Comparison of ENCODE assay signal across 8 cellular contexts in genomic region chr7:25117226-25118047, GRCh38. TPM values are rescaled to one million over a fixed set of nuclear protein-coding genes. Genes with fewer than 3 reads are reported as not detected.
DNase-seq lines count a peak whose midpoint lies in the region; ATAC-seq and TF ChIP-seq lines count a peak whose summit lies in the region.

No MANE protein-coding gene starts in this region.

- no peaks in the 10 kb centered on the region for H3K9me3 Mint-ChIP-seq in activated naive CD4-positive, alpha-beta T cell treated with anti-CD3 and anti-CD28 coated beads, Interleukin-2, amount 10 ng/mL, durations not matched to agents 7 days and 5 days
- no peaks in the 10 kb centered on the region for H3K9me3 Mint-ChIP-seq in activated B cell treated with CpG ODN at 0.5 μM for 24 hours
- no peaks in the 10 kb centered on the region for H3K9me3 Mint-ChIP-seq in stimulated activated naive CD8-positive, alpha-beta T cell treated with anti-CD3 and anti-CD28 coated beads, Interleukin-15, amount 100 ng/mL, for 72 hours

- peak; percentile 83 for ATAC-seq in HG02870 (IDR thresholded peaks at IDR 0.05; ENCODE audit: unreplicated experiment)
- ATAC-seq in activated B cell treated with CpG ODN at 0.5 μM for 24 hours (ENCODE audit: low read depth), result peak; percentile 91
- ATAC-seq in stimulated activated naive CD8-positive, alpha-beta T cell treated with anti-CD3 and anti-CD28 coated beads, Interleukin-15, amount 100 ng/mL, for 72 hours, result peak; percentile 80

- no peak overlapping the region for H3K4me3 ChIP-seq in suprapubic skin

- H3K36me3 Mint-ChIP-seq in activated naive CD4-positive, alpha-beta T cell treated with anti-CD3 and anti-CD28 coated beads, Interleukin-2, amount 10 ng/mL, durations not matched to agents 7 days and 5 days, result peaks cover 26% of the 10 kb centered on the region
- H3K36me3 Mint-ChIP-seq in activated B cell treated with CpG ODN at 0.5 μM for 24 hours (ENCODE audit: low read depth), result peaks cover 33% of the 10 kb centered on the region

- POLR2A ChIA-PET in activated B cell treated with CpG ODN at 0.5 μM for 24 hours (lab: Charles Lee), result interaction anchor here (0.6 to 2.0 kb wide), 7 partner anchors 8 to 1647 kb away, joined by 3 to 17 read pairs (median 4); partner anchors contain the start of genes CYCS and IGF2BP3

- no peaks in the 10 kb centered on the region for H3K27me3 Mint-ChIP-seq in activated naive CD4-positive, alpha-beta T cell treated with anti-CD3 and anti-CD28 coated beads, Interleukin-2, amount 10 ng/mL, durations not matched to agents 7 days and 5 days
- H3K27me3 Mint-ChIP-seq in activated B cell treated with CpG ODN at 0.5 μM for 24 hours, result no peaks in the 10 kb centered on the region
- H3K27me3 Mint-ChIP-seq in stimulated activated naive CD8-positive, alpha-beta T cell treated with anti-CD3 and anti-CD28 coated beads, Interleukin-15, amount 100 ng/mL, for 72 hours, result no peaks in the 10 kb centered on the region

- no peak for DNase-seq in activated naive CD4-positive, alpha-beta T cell treated with anti-CD3 and anti-CD28 coated beads, Interleukin-2, amount 10 ng/mL, durations not matched to agents 7 days and 5 days
- no peak for DNase-seq in activated naive CD4-positive, alpha-beta T cell treated with anti-CD3 and anti-CD28 coated beads, Interleukin-2, amount 50 U/mL, for 16 hours
- no peak for DNase-seq in activated B cell treated with CpG ODN at 0.5 μM for 24 hours
- DNase-seq in stimulated activated naive CD8-positive, alpha-beta T cell treated with anti-CD3 and anti-CD28 coated beads, Interleukin-15, amount 100 ng/mL, for 72 hours, result no peak
- no peak for DNase-seq in suprapubic skin (ENCODE audit: low spot score in 2 of 2)
- no peak for DNase-seq in NCI-H446 treated with DMSO at 0.1 percent for 48 hours (lab: John Stamatoyannopoulos, UW)
- no peak for DNase-seq in stimulated activated CD4-positive, alpha-beta T cell treated with anti-CD3 and anti-CD28 coated beads, Interleukin-1b, Interleukin-23, amount 100 ng/mL, for 48 hours

- H3K27ac ChIP-seq in suprapubic skin, result no peak overlapping the region

- no peak for TF ChIP-seq POLR2A in suprapubic skin (IDR thresholded peaks at IDR 0.05)

- peaks cover 5% of the 10 kb centered on the region for H3K4me1 Mint-ChIP-seq in activated naive CD4-positive, alpha-beta T cell treated with anti-CD3 and anti-CD28 coated beads, Interleukin-2, amount 10 ng/mL, durations not matched to agents 7 days and 5 days
- H3K4me1 Mint-ChIP-seq in activated B cell treated with CpG ODN at 0.5 μM for 24 hours, result peaks cover 43% of the 10 kb centered on the region
- peaks cover 52% of the 10 kb centered on the region for H3K4me1 Mint-ChIP-seq in stimulated activated naive CD8-positive, alpha-beta T cell treated with anti-CD3 and anti-CD28 coated beads, Interleukin-15, amount 100 ng/mL, for 72 hours

- WGBS in suprapubic skin, result 70% methylated on average over 7 of the region's 7 CpGs

- no peaks in the 10 kb centered on the region for H3K27me3 ChIP-seq in suprapubic skin

- intact Hi-C loops in activated B cell treated with CpG ODN at 0.5 μM for 24 hours (cut with micrococcal nuclease), result loop anchor here (1.0 to 2.0 kb wide), 5 partner anchors 8 to 399 kb away; partner anchors contain the start of gene CYCS

- CTCF ChIA-PET in activated naive CD4-positive, alpha-beta T cell treated with anti-CD3 and anti-CD28 coated beads, Interleukin-2, amount 10 ng/mL, durations not matched to agents 7 days and 5 days (lab: Charles Lee), result interaction anchor here (1.2 to 1.7 kb wide), 3 partner anchors 19 to 25 kb away, joined by 3 to 6 read pairs (median 6); no protein-coding TSS in a partner anchor
- CTCF ChIA-PET in activated B cell treated with CpG ODN at 0.5 μM for 24 hours (lab: Charles Lee), result interaction anchor here (0.6 to 2.2 kb wide), 8 partner anchors 8 to 306 kb away, joined by 3 to 12 read pairs (median 4); partner anchors contain the start of gene CYCS

- peaks cover 36% of the 10 kb centered on the region for H3K36me3 ChIP-seq in suprapubic skin

- H3K27ac Mint-ChIP-seq in activated naive CD4-positive, alpha-beta T cell treated with anti-CD3 and anti-CD28 coated beads, Interleukin-2, amount 10 ng/mL, durations not matched to agents 7 days and 5 days, result peak overlapping the region; percentile 40
- peak overlapping the region; percentile 88 for H3K27ac Mint-ChIP-seq in activated B cell treated with CpG ODN at 0.5 μM for 24 hours
- no peak overlapping the region for H3K27ac Mint-ChIP-seq in stimulated activated naive CD8-positive, alpha-beta T cell treated with anti-CD3 and anti-CD28 coated beads, Interleukin-15, amount 100 ng/mL, for 72 hours

- H3K4me3 Mint-ChIP-seq in activated naive CD4-positive, alpha-beta T cell treated with anti-CD3 and anti-CD28 coated beads, Interleukin-2, amount 10 ng/mL, durations not matched to agents 7 days and 5 days, result no peak overlapping the region
- peak overlapping the region; percentile 75 for H3K4me3 Mint-ChIP-seq in activated B cell treated with CpG ODN at 0.5 μM for 24 hours
- peak overlapping the region in 1 of 2 donors; percentile 8 for H3K4me3 Mint-ChIP-seq in stimulated activated naive CD8-positive, alpha-beta T cell treated with anti-CD3 and anti-CD28 coated beads, Interleukin-15, amount 100 ng/mL, for 72 hours

- no peaks in the 10 kb centered on the region for H3K4me1 ChIP-seq in suprapubic skin

- TF ChIP-seq CTCF in activated B cell treated with CpG ODN at 0.5 μM for 24 hours (IDR thresholded peaks at IDR 0.05) (no peak), suprapubic skin (IDR thresholded peaks at IDR 0.05) (no peak)

- TF ChIP-seq EP300 in suprapubic skin (IDR thresholded peaks at IDR 0.05), result no peak

- H3K9me3 ChIP-seq in suprapubic skin, result no peaks in the 10 kb centered on the region

RNA-seq across cellular contexts. Expression of gene CYCS, which starts 7.6 kb away (rescaled TPM):
- total RNA-seq in activated B cell treated with CpG ODN at 0.5 μM for 24 hours (73.0 and 85.0 TPM in 2 replicates), suprapubic skin (10 to 100 TPM; 23.3 to 59.1 (median 32.6) TPM)

Comparison
In these comparisons a context has a peak if more than half of its experiments do, and no peak if none do; other contexts are left out.
1. H3K27ac Mint-ChIP-seq: peak in activated naive CD4-positive, alpha-beta T cell treated with anti-CD3 and anti-CD28 coated beads, Interleukin-2, amount 10 ng/mL, durations not matched to agents 7 days and 5 days (single experiment) and activated B cell treated with CpG ODN at 0.5 μM for 24 hours (single experiment); none in stimulated activated naive CD8-positive, alpha-beta T cell treated with anti-CD3 and anti-CD28 coated beads, Interleukin-15, amount 100 ng/mL, for 72 hours (0 of 2).
2. Peak in every context shown above with its lines, with median percentiles within 50 percentile points of each other: ATAC-seq.